1 cellular context compared by ENCODE assay signal in genomic region chr1:202329891-202330290, GRCh38.
TF ChIP-seq lines count a peak whose summit lies in the region.

No MANE protein-coding gene starts in this region.

TF ChIP-seq in H1, 55 proteins besides CTCF, POLR2A, EP300 and RAD21 (continued from another document):
- no peak for TF ChIP-seq CHD7 (IDR thresholded peaks at IDR 0.05; ENCODE audit: insufficient replicate concordance, low read length)
